ENCODE assay signal across 8 cellular contexts in genomic region chr19:56309511-56310185, GRCh38. TPM values are rescaled to one million over a fixed set of nuclear protein-coding genes. Genes with fewer than 3 reads are reported as not detected.
DNase-seq lines count a peak whose midpoint lies in the region; ATAC-seq and TF ChIP-seq lines count a peak whose summit lies in the region.

No MANE protein-coding gene starts in this region.

- no peak overlapping the region for H3K4me3 Mint-ChIP-seq in WTC11

- H3K9me3 Mint-ChIP-seq in WTC11, result peaks cover 3% of the 10 kb centered on the region

- H3K27me3 Mint-ChIP-seq in WTC11 (ENCODE audit: low read depth), result no peaks in the 10 kb centered on the region

- peaks cover 8% of the 10 kb centered on the region for H3K36me3 Mint-ChIP-seq in WTC11

- peak; percentile 97 for ATAC-seq in WTC11

- DNase-seq in NCI-H1694 (lab: John Stamatoyannopoulos, UW) (peak; percentile 1), NCI-H1694 treated with DMSO at 0.1 percent for 48 hours (lab: John Stamatoyannopoulos, UW) (no peak), NAMALWA (ENCODE audit: low spot score) (peak; percentile 83), WTC11 (ENCODE audit: low spot score) (peak; percentile 91), cerebellum (ENCODE audit: low spot score) (peak; percentile 18), lung microvascular endothelial cell (ENCODE audit: low read depth in 2 of 2) (peak; percentile 64 to 69), stromal cell of bone marrow (ENCODE audit: low read depth) (peak; percentile 3), NCI-H128 (lab: John Stamatoyannopoulos, UW; ENCODE audit: unreplicated experiment) (no peak)

- POLR2A ChIA-PET in WTC11 (lab: Charles Lee), result no interaction called here

- CTCF ChIA-PET in WTC11 (lab: Charles Lee), result interaction anchor here (0.6 to 2.0 kb wide), 81 partner anchors 8 to 655 kb away, joined by 3 to 44 read pairs (median 5); partner anchors contain the start of genes EDDM13, GALP, ZNF444 and ZNF470

- H3K27ac Mint-ChIP-seq in WTC11, result no peak overlapping the region

- H3K4me1 Mint-ChIP-seq in WTC11, result peaks cover 9% of the 10 kb centered on the region

- TF ChIP-seq CTCF in WTC11 (IDR thresholded peaks at IDR 0.05), result peak; percentile 97

TF ChIP-seq in WTC11, 78 proteins besides CTCF, POLR2A, EP300 and RAD21:
- TF ChIP-seq ZNF121 (CRISPR knock-in tag; IDR thresholded peaks at IDR 0.05), result peak; percentile 78
- TF ChIP-seq TCF7 (CRISPR knock-in tag; IDR thresholded peaks at IDR 0.05; ENCODE audit: low read depth), result no peak
- 0 out of 2 replicates have a peak, but pooled peaks have one; percentile 53 for TF ChIP-seq HMGXB4 (CRISPR knock-in tag; IDR thresholded peaks at IDR 0.05)
TF ChIP-seq in WTC11: peak in this region for 2.

RNA-seq across cellular contexts. Expression of gene ZSCAN5A, which starts 5.0 kb away (rescaled TPM):
- total RNA-seq in WTC11 (2021) (9.0 to 10.4 TPM (median 9.8 TPM) in 3 replicates), cerebellum (13.3 TPM), lung microvascular endothelial cell (4.1 and 7.1 TPM in 2 replicates)

RNA-seq across cellular contexts. Expression of gene EDDM13, which starts 37.1 kb away (rescaled TPM):
- total RNA-seq in WTC11 (2021), result not detected in 3 replicates
- total RNA-seq in cerebellum, result not detected
- 1.3 and 2.4 TPM in 2 replicates for total RNA-seq in lung microvascular endothelial cell

Comparison
In these comparisons a context has a peak if more than half of its experiments do, and no peak if none do; other contexts are left out.
1. DNase-seq: peak in NCI-H1694 (single experiment), NAMALWA (single experiment), WTC11 (single experiment), cerebellum (single experiment), lung microvascular endothelial cell (2 of 2) and stromal cell of bone marrow (single experiment); none in NCI-H1694 treated with DMSO at 0.1 percent for 48 hours (single experiment) and NCI-H128 (single experiment).